ENCODE assay signal across 8 cellular contexts in genomic region chr1:26723013-26723991, GRCh38. TPM values are rescaled to one million over a fixed set of nuclear protein-coding genes. Genes with fewer than 3 reads are reported as not detected.
DNase-seq lines count a peak whose midpoint lies in the region; ATAC-seq and TF ChIP-seq lines count a peak whose summit lies in the region.

No MANE protein-coding gene starts in this region.

- H3K23ac ChIP-seq in IMR-90 (ENCODE audit: low read depth, low read length): peak overlapping the region; percentile 21; the same call in 1 of the 2 replicates

- peaks cover 94% of the 10 kb centered on the region for H3K4me1 ChIP-seq in CD4-positive, CD25-positive, alpha-beta regulatory T cell (ENCODE audit: control insufficient read depth, insufficient read depth, low read length, poor library complexity, severe bottlenecking)
- H3K4me1 ChIP-seq in IMR-90 (ENCODE audit: control insufficient read depth, insufficient read depth, low read length) (peaks cover 25% of the 10 kb centered on the region), adrenal gland (replicated peaks in 1 of 2) (peaks cover 26 to 79% of the 10 kb centered on the region in 2 donors), vagina (peaks cover 93% of the 10 kb centered on the region)

- in situ Hi-C loops in IMR-90 (cut with MboI; ENCODE audit: low sequenced_read_pairs): no loop called here

- peaks cover 0 to 92% of the 10 kb centered on the region in 2 experiments; a peak in 2 of 4 replicates for H3K79me1 ChIP-seq in IMR-90 (ENCODE audit: low read depth in 1 of 2, low read length in 2 of 2)

- no peaks in the 10 kb centered on the region for H3K27me3 Mint-ChIP-seq in CD4-positive, CD25-positive, alpha-beta regulatory T cell

- no peak for TF ChIP-seq CTCF in IMR-90 (conservative IDR thresholded peaks at IDR 0.05; ENCODE audit: low read depth, low read length)
- no peak for TF ChIP-seq CTCF in RWPE1 (conservative IDR thresholded peaks at IDR 0.05; ENCODE audit: low read depth)
- TF ChIP-seq CTCF in adrenal gland (IDR thresholded peaks at IDR 0.05): no peak
- no peak for TF ChIP-seq CTCF in vagina (IDR thresholded peaks at IDR 0.05)

- no peaks in the 10 kb centered on the region for H3K9me3 ChIP-seq in CD4-positive, CD25-positive, alpha-beta regulatory T cell (ENCODE audit: control insufficient read depth in 2 of 2, low read length in 2 of 2)
- H3K9me3 ChIP-seq in IMR-90 (ENCODE audit: control insufficient read depth, insufficient read depth, low read length) (no peaks in the 10 kb centered on the region), adrenal gland (replicated peaks in 1 of 3) (no peaks in the 10 kb centered on the region), vagina (no peaks in the 10 kb centered on the region)

- H4K91ac ChIP-seq in IMR-90 (ENCODE audit: insufficient read depth, low read depth, low read length): no peak overlapping the region

- H3K27ac ChIP-seq in CD4-positive, CD25-positive, alpha-beta regulatory T cell (ENCODE audit: insufficient read depth, low read length, poor library complexity, severe bottlenecking): peak overlapping the region; percentile 42
- H3K27ac ChIP-seq in IMR-90 (ENCODE audit: insufficient read depth, low read length): no peak overlapping the region
- H3K27ac ChIP-seq in RWPE1: peak overlapping the region; percentile 76
- peak overlapping the region in 4 of 5 donors; percentile 28 to 74 (median 56) for H3K27ac ChIP-seq in adrenal gland
- H3K27ac ChIP-seq in vagina: peak overlapping the region; percentile 34

- no peak overlapping the region for H2BK120ac ChIP-seq in IMR-90 (ENCODE audit: low read depth, low read length)

- no peak overlapping the region for H3K56ac ChIP-seq in IMR-90 (ENCODE audit: extremely low read depth, insufficient read depth, low read length)

- H3K4me2 ChIP-seq in IMR-90 (ENCODE audit: low read depth, low read length): peak overlapping the region; percentile 30

- H3K18ac ChIP-seq in IMR-90 (ENCODE audit: low read depth, low read length): no peak overlapping the region

- H2BK15ac ChIP-seq in IMR-90 (ENCODE audit: low read depth, low read length): no peak overlapping the region

- no peak overlapping the region for H4K5ac ChIP-seq in IMR-90 (ENCODE audit: low read depth, low read length)

- H3K9ac ChIP-seq in IMR-90 (ENCODE audit: low read depth, low read length): no peak overlapping the region

- peaks cover 48 to 93% (median 78%) of the 10 kb centered on the region in 4 donors for H3K4me1 Mint-ChIP-seq in CD4-positive, CD25-positive, alpha-beta regulatory T cell

- peak overlapping the region; percentile 25 to 87 (median 68) for H3K4me3 Mint-ChIP-seq in CD4-positive, CD25-positive, alpha-beta regulatory T cell

- H3K36me3 Mint-ChIP-seq in CD4-positive, CD25-positive, alpha-beta regulatory T cell: peaks cover 2% of the 10 kb centered on the region

- dilution Hi-C loops in IMR-90 (cut with HindIII; ENCODE audit: low sequenced_read_pairs, unreplicated experiment): no loop called here

- peak overlapping the region; percentile 10; the same call in 1 of the 2 replicates for H3K14ac ChIP-seq in IMR-90 (replicated peaks; ENCODE audit: low read depth, low read length)

- H3K4me3 ChIP-seq in CD4-positive, CD25-positive, alpha-beta regulatory T cell (ENCODE audit: low read depth, low read length): peak overlapping the region; percentile 68
- no peak overlapping the region for H3K4me3 ChIP-seq in IMR-90 (ENCODE audit: insufficient read depth, low read depth, low read length)
- H3K4me3 ChIP-seq in adrenal gland: no peak overlapping the region
- peak overlapping the region in 1 of 2 donors; percentile 13 for H3K4me3 ChIP-seq in vagina

- intact Hi-C loops in IMR-90 (cut with micrococcal nuclease) (loop anchor here (2.0 kb wide), 1 partner anchor 23 kb away; no protein-coding TSS in a partner anchor), adrenal gland (cut with DNase I) (no loop called here), Right ventricle myocardium inferior (cut with DNase I) (loop anchor here (1.0 kb wide), 2 partner anchors 27 to 65 kb away; partner anchors contain the start of gene ARID1A), vagina (cut with DNase I) (no loop called here)

- ATAC-seq in CD4-positive, CD25-positive, alpha-beta regulatory T cell (ENCODE audit: low read depth in 2 of 2): peak; percentile 33 to 51
- ATAC-seq in IMR-90 (ENCODE audit: low read depth): peak; percentile 97
- ATAC-seq in Right ventricle myocardium inferior: peak; percentile 98
- ATAC-seq in HG03135 (IDR thresholded peaks at IDR 0.05; ENCODE audit: unreplicated experiment): no peak

- no peaks in the 10 kb centered on the region for H3K27me3 ChIP-seq in CD4-positive, CD25-positive, alpha-beta regulatory T cell (ENCODE audit: control insufficient read depth, insufficient read depth, low read length)
- H3K27me3 ChIP-seq in IMR-90 (ENCODE audit: control insufficient read depth, insufficient read depth, low read length) (no peaks in the 10 kb centered on the region), adrenal gland (no peaks in the 10 kb centered on the region), vagina (no peaks in the 10 kb centered on the region)

- H2AK9ac ChIP-seq in IMR-90 (replicated peaks; ENCODE audit: low read depth, low read length, poor library complexity): peak overlapping the region; percentile 13

- peak overlapping the region; percentile 15 for H2AFZ ChIP-seq in IMR-90 (replicated peaks; ENCODE audit: low read length, poor library complexity)

- no TSS peak for BruUV-seq in IMR-90 (replicated peaks; lab: Mats Ljungman, UMichigan)

- peak overlapping the region; percentile 65 to 97 (median 88) for H3K27ac Mint-ChIP-seq in CD4-positive, CD25-positive, alpha-beta regulatory T cell

- no peaks in the 10 kb centered on the region for H3K9me3 Mint-ChIP-seq in CD4-positive, CD25-positive, alpha-beta regulatory T cell

- peak overlapping the region; percentile 52; the same call in 1 of the 2 replicates for H3K4ac ChIP-seq in IMR-90 (ENCODE audit: low read depth, low read length)

- peak in 2 of 3 donors; percentile 42 to 51 for DNase-seq in CD4-positive, CD25-positive, alpha-beta regulatory T cell
- DNase-seq in IMR-90: peak; percentile 99
- DNase-seq in RWPE1 (ENCODE audit: low spot score): peak; percentile 87
- peak; percentile 73 to 96 (median 93) for DNase-seq in adrenal gland
- peak; percentile 86 for DNase-seq in Right ventricle myocardium inferior (ENCODE audit: missing footprints)
- DNase-seq in occipital lobe (lab: John Stamatoyannopoulos, UW): peak; percentile 73
- peak in 1 of 2 donors; percentile 93 for DNase-seq in vagina (ENCODE audit: extremely low spot score in 2 of 2)

- no peak overlapping the region for H4K8ac ChIP-seq in IMR-90 (ENCODE audit: low read depth in 2 of 2, low read length in 2 of 2)

- no peak; the same call in 1 of the 2 replicates for TF ChIP-seq POLR2A in IMR-90 (IDR thresholded peaks at IDR 0.05; ENCODE audit: low read depth, low read length)
- TF ChIP-seq POLR2A in adrenal gland (IDR thresholded peaks at IDR 0.05): no peak
- TF ChIP-seq POLR2A in vagina (IDR thresholded peaks at IDR 0.05): no peak

- H3K9me1 ChIP-seq in IMR-90 (ENCODE audit: insufficient read depth, low read length): peaks cover 25% of the 10 kb centered on the region

- peak overlapping the region; percentile 1 for H2AK5ac ChIP-seq in IMR-90 (ENCODE audit: low read depth, low read length)

- H2BK5ac ChIP-seq in IMR-90 (ENCODE audit: low read depth, low read length, poor library complexity, severe bottlenecking): no peak overlapping the region

- no peak overlapping the region for H2BK20ac ChIP-seq in IMR-90 (ENCODE audit: low read depth, low read length)

- peaks cover 98% of the 10 kb centered on the region for H4K20me1 ChIP-seq in IMR-90 (ENCODE audit: insufficient read depth, low read length)

- WGBS in IMR-90 (ENCODE audit: extremely low coverage in 2 of 2, insufficient read length in 1 of 2), 2 experiments: 13% methylated on average over 10 of the region's 19 CpGs; no CpG with 5 or more reads in 1 of the 2 experiments
- 4 to 9% (median 6%) methylated on average over 15 to 19 of the region's 19 CpGs for WGBS in adrenal gland, 4 donors

- POLR2A ChIA-PET in IMR-90 (lab: Charles Lee; ENCODE audit: unreplicated experiment) (no interaction called here), RWPE1 (lab: Yijun Ruan, JAX; ENCODE audit: low non-redundant PET) (no interaction called here)

- CTCF ChIA-PET in IMR-90 (lab: Yijun Ruan, JAX) (interaction anchor here (1.5 kb wide), 1 partner anchor 25 kb away, joined by 3 read pairs; no protein-coding TSS in a partner anchor), RWPE1 (lab: Yijun Ruan, JAX) (interaction anchor here (0.6 to 1.8 kb wide), 4 partner anchors 46 to 747 kb away, joined by 3 to 8 read pairs (median 4); no protein-coding TSS in a partner anchor)

- TF ChIP-seq RAD21 in IMR-90 (IDR thresholded peaks at IDR 0.05; ENCODE audit: low read length): no peak

- H3K36me3 ChIP-seq in CD4-positive, CD25-positive, alpha-beta regulatory T cell (ENCODE audit: control insufficient read depth, insufficient read depth, low read length): peaks cover 5% of the 10 kb centered on the region
- H3K36me3 ChIP-seq in IMR-90 (ENCODE audit: control insufficient read depth, insufficient read depth, low read length): no peaks in the 10 kb centered on the region
- no peaks in the 10 kb centered on the region for H3K36me3 ChIP-seq in adrenal gland (replicated peaks in 1 of 2)
- H3K36me3 ChIP-seq in vagina: no peaks in the 10 kb centered on the region

TF ChIP-seq in IMR-90, 13 proteins besides CTCF, POLR2A, EP300 and RAD21 (continues in another document):
- 0 out of 2 replicates have a peak, but pooled peaks have one; percentile 14 for TF ChIP-seq MAFK (IDR thresholded peaks at IDR 0.05; ENCODE audit: low read depth, low read length)
- TF ChIP-seq ELK1 (IDR thresholded peaks at IDR 0.05; ENCODE audit: borderline replicate concordance, low read depth, low read length): no peak

RNA-seq across cellular contexts. Expression of gene ARID1A, which starts 27.5 kb away (rescaled TPM):
- 139 TPM for total RNA-seq in CD4-positive, CD25-positive, alpha-beta regulatory T cell
- polyA plus RNA-seq in CD4-positive, CD25-positive, alpha-beta regulatory T cell: 10 to 100 TPM in 3 of 4 donors, 1 to 10 TPM in 1; 9.5 to 13.4 (median 13.0) TPM
- 14.0 and 16.7 TPM in 2 replicates for total RNA-seq in IMR-90 (2012; rRNA removed)
- 39.4 and 40.7 TPM in 2 replicates for polyA plus RNA-seq in IMR-90 (2012; rRNA removed)
- polyA plus RNA-seq in IMR-90 (2012; cell fraction: cytosol; rRNA removed): 21.1 and 38.8 TPM in 2 replicates
- polyA plus RNA-seq in IMR-90 (2012; cell fraction: nucleus; rRNA removed; ENCODE audit: low replicate concordance): 89.6 and 144 TPM in 2 replicates
- 10 to 100 TPM; 35.0 to 90.3 (median 57.0) TPM for total RNA-seq in adrenal gland
- polyA plus RNA-seq in adrenal gland: 10 to 100 TPM; 11.3 to 33.7 (median 24.5) TPM
- total RNA-seq in Right ventricle myocardium inferior: 27.5 TPM
- 20.1 TPM for total RNA-seq in occipital lobe
- total RNA-seq in vagina: 91.6 TPM

Comparison
In these comparisons a context has a peak if more than half of its experiments do, and no peak if none do; other contexts are left out.
1. intact Hi-C loops: an anchor here in IMR-90 (2.0 kb wide) and Right ventricle myocardium inferior (1.0 kb wide); none called in adrenal gland and vagina.